In genomic region chr2:16207611-16208010, GRCh38 we compare ENCODE assay signal across 25 cellular contexts.
"Had no signal": no experiment of that assay in that cellular context is flagged by ENCODE, and none has a peak within 500 bp of the region (broad histone marks: within the 10 kb centered on the region; RNA-seq: fewer than 3 reads in every experiment).

No MANE protein-coding gene starts in this region.

- H3K27ac ChIP-seq: colonic mucosa, coronary artery, dorsolateral prefrontal cortex, epithelial cell of prostate, esophagus muscularis mucosa, esophagus squamous epithelium, foreskin keratinocyte, gastrocnemius medialis, gastroesophageal sphincter, heart left ventricle, heart right ventricle had no signal

- H3K27ac Mint-ChIP-seq: dendritic cell treated with granulocyte-macrophage colony-stimulating factor and Interleukin-4, amounts not matched to agents 40 ng/mL and 50 ng/mL, for 4 days; effector memory CD8-positive, alpha-beta T cell; endodermal cell had no signal

- H3K9me3 ChIP-seq: colonic mucosa, esophagus muscularis mucosa, esophagus squamous epithelium, gastrocnemius medialis, gastroesophageal sphincter, heart left ventricle had no signal

- DNase-seq: colonic mucosa; cortex of kidney; dermis blood vessel endothelial cell; dorsolateral prefrontal cortex; effector CD4-positive, alpha-beta T cell; effector CD8-positive, alpha-beta T cell; effector memory CD4-positive, alpha-beta T cell; effector memory CD8-positive, alpha-beta T cell; endodermal cell; erythroblast; esophagus squamous epithelium; foreskin fibroblast; foreskin keratinocyte; foreskin melanocyte; gastrocnemius medialis; glutamatergic neuron; head of caudate nucleus; heart left ventricle; heart right ventricle had no signal

- H3K4me3 Mint-ChIP-seq: dendritic cell treated with granulocyte-macrophage colony-stimulating factor and Interleukin-4, amounts not matched to agents 40 ng/mL and 50 ng/mL, for 4 days; effector memory CD8-positive, alpha-beta T cell; endodermal cell had no signal

- H3K36me3 ChIP-seq: colonic mucosa, esophagus muscularis mucosa, esophagus squamous epithelium, gastrocnemius medialis, gastroesophageal sphincter, heart left ventricle, heart right ventricle had no signal

- H3K4me3 ChIP-seq: colonic mucosa, coronary artery, dorsolateral prefrontal cortex, esophagus muscularis mucosa, esophagus squamous epithelium, gastrocnemius medialis, gastroesophageal sphincter, heart left ventricle, heart right ventricle had no signal

- ATAC-seq: effector memory CD8-positive, alpha-beta T cell; esophagus mucosa; foreskin keratinocyte; gastrocnemius medialis; gastroesophageal sphincter; heart left ventricle; heart right ventricle had no signal

- H3K27me3 Mint-ChIP-seq: dendritic cell treated with granulocyte-macrophage colony-stimulating factor and Interleukin-4, amounts not matched to agents 40 ng/mL and 50 ng/mL, for 4 days; effector memory CD8-positive, alpha-beta T cell had no signal

- H3K4me1 ChIP-seq: esophagus muscularis mucosa, foreskin keratinocyte, gastroesophageal sphincter, heart left ventricle, heart right ventricle had no signal

- H3K27me3 ChIP-seq: colonic mucosa, foreskin keratinocyte, gastrocnemius medialis, gastroesophageal sphincter, heart left ventricle, heart right ventricle had no signal
